ENCODE assay signal across 1 cellular context in the genomic region with DNA sequence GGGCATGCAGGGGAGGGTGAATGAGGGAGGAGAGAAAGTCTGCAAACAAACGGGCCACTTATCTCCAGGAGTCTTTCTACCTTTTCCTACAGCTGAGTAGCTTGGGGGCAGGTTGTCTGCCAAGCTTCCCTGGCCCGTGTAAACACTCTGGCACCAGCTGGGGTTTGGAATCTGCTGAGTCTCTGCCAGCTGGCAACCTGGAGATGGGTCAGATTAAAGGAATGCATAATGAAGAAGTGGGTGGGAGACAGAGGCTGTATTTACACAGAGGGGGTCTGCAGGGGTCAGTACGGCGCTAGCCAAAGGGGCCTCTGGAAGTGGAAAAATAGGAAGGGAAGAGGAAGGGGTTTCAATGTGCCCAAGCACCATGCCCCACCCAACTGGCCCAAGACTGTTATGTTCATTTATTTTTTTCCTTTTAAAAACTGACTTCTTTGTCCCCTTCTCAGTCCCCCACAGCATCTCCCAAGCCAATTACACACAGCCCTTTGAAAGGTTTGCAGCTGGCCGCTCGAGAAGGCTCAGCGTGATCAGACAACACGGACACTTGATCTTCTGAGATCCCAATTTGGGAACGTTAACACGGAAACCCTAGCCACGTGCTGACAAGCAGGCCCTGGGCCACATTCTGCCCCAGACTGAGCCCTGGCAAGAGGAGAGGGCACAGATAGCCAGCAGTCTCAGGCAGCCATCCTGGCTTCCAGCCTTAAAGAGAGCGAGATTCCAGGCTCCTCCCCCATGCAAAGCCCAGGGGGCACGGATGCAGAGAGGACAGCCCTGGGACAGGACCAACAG.
TF ChIP-seq lines count a peak whose summit lies in the region.

No MANE protein-coding gene starts in this region.

TF ChIP-seq in HepG2, 621 proteins besides CTCF, POLR2A, EP300 and RAD21 (continued from another document and continues in another):
- TF ChIP-seq, protein P1, sequence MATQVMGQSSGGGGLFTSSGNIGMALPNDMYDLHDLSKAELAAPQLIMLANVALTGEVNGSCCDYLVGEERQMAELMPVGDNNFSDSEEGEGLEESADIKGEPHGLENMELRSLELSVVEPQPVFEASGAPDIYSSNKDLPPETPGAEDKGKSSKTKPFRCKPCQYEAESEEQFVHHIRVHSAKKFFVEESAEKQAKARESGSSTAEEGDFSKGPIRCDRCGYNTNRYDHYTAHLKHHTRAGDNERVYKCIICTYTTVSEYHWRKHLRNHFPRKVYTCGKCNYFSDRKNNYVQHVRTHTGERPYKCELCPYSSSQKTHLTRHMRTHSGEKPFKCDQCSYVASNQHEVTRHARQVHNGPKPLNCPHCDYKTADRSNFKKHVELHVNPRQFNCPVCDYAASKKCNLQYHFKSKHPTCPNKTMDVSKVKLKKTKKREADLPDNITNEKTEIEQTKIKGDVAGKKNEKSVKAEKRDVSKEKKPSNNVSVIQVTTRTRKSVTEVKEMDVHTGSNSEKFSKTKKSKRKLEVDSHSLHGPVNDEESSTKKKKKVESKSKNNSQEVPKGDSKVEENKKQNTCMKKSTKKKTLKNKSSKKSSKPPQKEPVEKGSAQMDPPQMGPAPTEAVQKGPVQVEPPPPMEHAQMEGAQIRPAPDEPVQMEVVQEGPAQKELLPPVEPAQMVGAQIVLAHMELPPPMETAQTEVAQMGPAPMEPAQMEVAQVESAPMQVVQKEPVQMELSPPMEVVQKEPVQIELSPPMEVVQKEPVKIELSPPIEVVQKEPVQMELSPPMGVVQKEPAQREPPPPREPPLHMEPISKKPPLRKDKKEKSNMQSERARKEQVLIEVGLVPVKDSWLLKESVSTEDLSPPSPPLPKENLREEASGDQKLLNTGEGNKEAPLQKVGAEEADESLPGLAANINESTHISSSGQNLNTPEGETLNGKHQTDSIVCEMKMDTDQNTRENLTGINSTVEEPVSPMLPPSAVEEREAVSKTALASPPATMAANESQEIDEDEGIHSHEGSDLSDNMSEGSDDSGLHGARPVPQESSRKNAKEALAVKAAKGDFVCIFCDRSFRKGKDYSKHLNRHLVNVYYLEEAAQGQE (IDR thresholded peaks at IDR 0.05; ENCODE audit: borderline replicate concordance in 1 of 2, low read depth in 1 of 2, low read length in 2 of 2), result no peak
- TF ChIP-seq, protein P2, sequence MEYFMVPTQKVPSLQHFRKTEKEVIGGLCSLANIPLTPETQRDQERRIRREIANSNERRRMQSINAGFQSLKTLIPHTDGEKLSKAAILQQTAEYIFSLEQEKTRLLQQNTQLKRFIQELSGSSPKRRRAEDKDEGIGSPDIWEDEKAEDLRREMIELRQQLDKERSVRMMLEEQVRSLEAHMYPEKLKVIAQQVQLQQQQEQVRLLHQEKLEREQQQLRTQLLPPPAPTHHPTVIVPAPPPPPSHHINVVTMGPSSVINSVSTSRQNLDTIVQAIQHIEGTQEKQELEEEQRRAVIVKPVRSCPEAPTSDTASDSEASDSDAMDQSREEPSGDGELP (IDR thresholded peaks at IDR 0.05; ENCODE audit: borderline replicate concordance, low read depth), result peak; percentile 95
- TF ChIP-seq JUN (CRISPR knock-in tag; IDR thresholded peaks at IDR 0.05) (0 out of 2 replicates have a peak, but pooled peaks have one; percentile 3), MIER3 (CRISPR knock-in tag; IDR thresholded peaks at IDR 0.05; ENCODE audit: borderline replicate concordance) (no peak), CHCHD3 (CRISPR knock-in tag; IDR thresholded peaks at IDR 0.05) (no peak), SOX6 (IDR thresholded peaks at IDR 0.05) (no peak), SOX6 (CRISPR knock-in tag; IDR thresholded peaks at IDR 0.05) (peak; percentile 24; the same call in 1 of the 2 replicates), GLI4 (CRISPR knock-in tag; IDR thresholded peaks at IDR 0.05; ENCODE audit: borderline replicate concordance) (no peak), MTA3 (CRISPR knock-in tag; IDR thresholded peaks at IDR 0.05) (no peak), ZSCAN25 (CRISPR knock-in tag; IDR thresholded peaks at IDR 0.05) (peak; percentile 95), ZNF749 (CRISPR knock-in tag; IDR thresholded peaks at IDR 0.05; ENCODE audit: borderline replicate concordance) (0 out of 2 replicates have a peak, but pooled peaks have one; percentile 65), HNRNPL (IDR thresholded peaks at IDR 0.05; ENCODE audit: low read depth, low read length) (0 out of 2 replicates have a peak, but pooled peaks have one; percentile 46), ZNF619 (CRISPR knock-in tag; IDR thresholded peaks at IDR 0.05) (no peak), KDM2A (CRISPR knock-in tag; IDR thresholded peaks at IDR 0.05; ENCODE audit: borderline replicate concordance, low read depth) (no peak), NCOA2 (CRISPR knock-in tag; IDR thresholded peaks at IDR 0.05) (peak; percentile 55; the same call in 1 of the 2 replicates), ZNF121 (CRISPR knock-in tag; IDR thresholded peaks at IDR 0.05) (0 out of 2 replicates have a peak, but pooled peaks have one; percentile 33), ZNF768 (CRISPR knock-in tag; IDR thresholded peaks at IDR 0.05) (no peak), POLR2G (IDR thresholded peaks at IDR 0.05; ENCODE audit: low read depth, low read length) (no peak), JUND (CRISPR knock-in tag; IDR thresholded peaks at IDR 0.05) (no peak), ZNF720 (CRISPR knock-in tag; IDR thresholded peaks at IDR 0.05) (no peak), PTBP1 (IDR thresholded peaks at IDR 0.05; ENCODE audit: low read depth, low read length, poor library complexity, severe bottlenecking) (no peak), ZEB1 (IDR thresholded peaks at IDR 0.05; ENCODE audit: insufficient replicate concordance, low read depth) (peak; percentile 32), ZNF557 (CRISPR knock-in tag; IDR thresholded peaks at IDR 0.05) (no peak), MXI1 (IDR thresholded peaks at IDR 0.05; ENCODE audit: borderline replicate concordance, low read depth, low read length) (0 out of 3 replicates have a peak, but pooled peaks have one; percentile 10), ZBTB20 (CRISPR knock-in tag; IDR thresholded peaks at IDR 0.05; ENCODE audit: borderline replicate concordance, low read depth) (no peak), ZBTB21 (CRISPR knock-in tag; IDR thresholded peaks at IDR 0.05) (no peak)
- TF ChIP-seq, protein P3, sequence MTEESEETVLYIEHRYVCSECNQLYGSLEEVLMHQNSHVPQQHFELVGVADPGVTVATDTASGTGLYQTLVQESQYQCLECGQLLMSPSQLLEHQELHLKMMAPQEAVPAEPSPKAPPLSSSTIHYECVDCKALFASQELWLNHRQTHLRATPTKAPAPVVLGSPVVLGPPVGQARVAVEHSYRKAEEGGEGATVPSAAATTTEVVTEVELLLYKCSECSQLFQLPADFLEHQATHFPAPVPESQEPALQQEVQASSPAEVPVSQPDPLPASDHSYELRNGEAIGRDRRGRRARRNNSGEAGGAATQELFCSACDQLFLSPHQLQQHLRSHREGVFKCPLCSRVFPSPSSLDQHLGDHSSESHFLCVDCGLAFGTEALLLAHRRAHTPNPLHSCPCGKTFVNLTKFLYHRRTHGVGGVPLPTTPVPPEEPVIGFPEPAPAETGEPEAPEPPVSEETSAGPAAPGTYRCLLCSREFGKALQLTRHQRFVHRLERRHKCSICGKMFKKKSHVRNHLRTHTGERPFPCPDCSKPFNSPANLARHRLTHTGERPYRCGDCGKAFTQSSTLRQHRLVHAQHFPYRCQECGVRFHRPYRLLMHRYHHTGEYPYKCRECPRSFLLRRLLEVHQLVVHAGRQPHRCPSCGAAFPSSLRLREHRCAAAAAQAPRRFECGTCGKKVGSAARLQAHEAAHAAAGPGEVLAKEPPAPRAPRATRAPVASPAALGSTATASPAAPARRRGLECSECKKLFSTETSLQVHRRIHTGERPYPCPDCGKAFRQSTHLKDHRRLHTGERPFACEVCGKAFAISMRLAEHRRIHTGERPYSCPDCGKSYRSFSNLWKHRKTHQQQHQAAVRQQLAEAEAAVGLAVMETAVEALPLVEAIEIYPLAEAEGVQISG (CRISPR knock-in tag; IDR thresholded peaks at IDR 0.05), result 0 out of 2 replicates have a peak, but pooled peaks have one; percentile 27
- TF ChIP-seq, protein P4, sequence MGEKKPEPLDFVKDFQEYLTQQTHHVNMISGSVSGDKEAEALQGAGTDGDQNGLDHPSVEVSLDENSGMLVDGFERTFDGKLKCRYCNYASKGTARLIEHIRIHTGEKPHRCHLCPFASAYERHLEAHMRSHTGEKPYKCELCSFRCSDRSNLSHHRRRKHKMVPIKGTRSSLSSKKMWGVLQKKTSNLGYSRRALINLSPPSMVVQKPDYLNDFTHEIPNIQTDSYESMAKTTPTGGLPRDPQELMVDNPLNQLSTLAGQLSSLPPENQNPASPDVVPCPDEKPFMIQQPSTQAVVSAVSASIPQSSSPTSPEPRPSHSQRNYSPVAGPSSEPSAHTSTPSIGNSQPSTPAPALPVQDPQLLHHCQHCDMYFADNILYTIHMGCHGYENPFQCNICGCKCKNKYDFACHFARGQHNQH (CRISPR knock-in tag; IDR thresholded peaks at IDR 0.05), result no peak
- TF ChIP-seq, protein P5, sequence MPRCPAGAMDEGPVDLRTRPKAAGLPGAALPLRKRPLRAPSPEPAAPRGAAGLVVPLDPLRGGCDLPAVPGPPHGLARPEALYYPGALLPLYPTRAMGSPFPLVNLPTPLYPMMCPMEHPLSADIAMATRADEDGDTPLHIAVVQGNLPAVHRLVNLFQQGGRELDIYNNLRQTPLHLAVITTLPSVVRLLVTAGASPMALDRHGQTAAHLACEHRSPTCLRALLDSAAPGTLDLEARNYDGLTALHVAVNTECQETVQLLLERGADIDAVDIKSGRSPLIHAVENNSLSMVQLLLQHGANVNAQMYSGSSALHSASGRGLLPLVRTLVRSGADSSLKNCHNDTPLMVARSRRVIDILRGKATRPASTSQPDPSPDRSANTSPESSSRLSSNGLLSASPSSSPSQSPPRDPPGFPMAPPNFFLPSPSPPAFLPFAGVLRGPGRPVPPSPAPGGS (CRISPR knock-in tag; IDR thresholded peaks at IDR 0.05), result no peak
- TF ChIP-seq, protein P6, sequence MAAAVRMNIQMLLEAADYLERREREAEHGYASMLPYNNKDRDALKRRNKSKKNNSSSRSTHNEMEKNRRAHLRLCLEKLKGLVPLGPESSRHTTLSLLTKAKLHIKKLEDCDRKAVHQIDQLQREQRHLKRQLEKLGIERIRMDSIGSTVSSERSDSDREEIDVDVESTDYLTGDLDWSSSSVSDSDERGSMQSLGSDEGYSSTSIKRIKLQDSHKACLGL (CRISPR knock-in tag; IDR thresholded peaks at IDR 0.05), result no peak
- TF ChIP-seq, protein P7, sequence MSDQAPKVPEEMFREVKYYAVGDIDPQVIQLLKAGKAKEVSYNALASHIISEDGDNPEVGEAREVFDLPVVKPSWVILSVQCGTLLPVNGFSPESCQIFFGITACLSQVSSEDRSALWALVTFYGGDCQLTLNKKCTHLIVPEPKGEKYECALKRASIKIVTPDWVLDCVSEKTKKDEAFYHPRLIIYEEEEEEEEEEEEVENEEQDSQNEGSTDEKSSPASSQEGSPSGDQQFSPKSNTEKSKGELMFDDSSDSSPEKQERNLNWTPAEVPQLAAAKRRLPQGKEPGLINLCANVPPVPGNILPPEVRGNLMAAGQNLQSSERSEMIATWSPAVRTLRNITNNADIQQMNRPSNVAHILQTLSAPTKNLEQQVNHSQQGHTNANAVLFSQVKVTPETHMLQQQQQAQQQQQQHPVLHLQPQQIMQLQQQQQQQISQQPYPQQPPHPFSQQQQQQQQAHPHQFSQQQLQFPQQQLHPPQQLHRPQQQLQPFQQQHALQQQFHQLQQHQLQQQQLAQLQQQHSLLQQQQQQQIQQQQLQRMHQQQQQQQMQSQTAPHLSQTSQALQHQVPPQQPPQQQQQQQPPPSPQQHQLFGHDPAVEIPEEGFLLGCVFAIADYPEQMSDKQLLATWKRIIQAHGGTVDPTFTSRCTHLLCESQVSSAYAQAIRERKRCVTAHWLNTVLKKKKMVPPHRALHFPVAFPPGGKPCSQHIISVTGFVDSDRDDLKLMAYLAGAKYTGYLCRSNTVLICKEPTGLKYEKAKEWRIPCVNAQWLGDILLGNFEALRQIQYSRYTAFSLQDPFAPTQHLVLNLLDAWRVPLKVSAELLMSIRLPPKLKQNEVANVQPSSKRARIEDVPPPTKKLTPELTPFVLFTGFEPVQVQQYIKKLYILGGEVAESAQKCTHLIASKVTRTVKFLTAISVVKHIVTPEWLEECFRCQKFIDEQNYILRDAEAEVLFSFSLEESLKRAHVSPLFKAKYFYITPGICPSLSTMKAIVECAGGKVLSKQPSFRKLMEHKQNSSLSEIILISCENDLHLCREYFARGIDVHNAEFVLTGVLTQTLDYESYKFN (CRISPR knock-in tag; conservative IDR thresholded peaks at IDR 0.05), result no peak
- TF ChIP-seq, protein P8, sequence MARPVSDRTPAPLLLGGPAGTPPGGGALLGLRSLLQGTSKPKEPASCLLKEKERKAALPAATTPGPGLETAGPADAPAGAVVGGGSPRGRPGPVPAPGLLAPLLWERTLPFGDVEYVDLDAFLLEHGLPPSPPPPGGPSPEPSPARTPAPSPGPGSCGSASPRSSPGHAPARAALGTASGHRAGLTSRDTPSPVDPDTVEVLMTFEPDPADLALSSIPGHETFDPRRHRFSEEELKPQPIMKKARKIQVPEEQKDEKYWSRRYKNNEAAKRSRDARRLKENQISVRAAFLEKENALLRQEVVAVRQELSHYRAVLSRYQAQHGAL (CRISPR knock-in tag; IDR thresholded peaks at IDR 0.05; ENCODE audit: not compliant biosample characterization), result no peak
- TF ChIP-seq, protein P9, sequence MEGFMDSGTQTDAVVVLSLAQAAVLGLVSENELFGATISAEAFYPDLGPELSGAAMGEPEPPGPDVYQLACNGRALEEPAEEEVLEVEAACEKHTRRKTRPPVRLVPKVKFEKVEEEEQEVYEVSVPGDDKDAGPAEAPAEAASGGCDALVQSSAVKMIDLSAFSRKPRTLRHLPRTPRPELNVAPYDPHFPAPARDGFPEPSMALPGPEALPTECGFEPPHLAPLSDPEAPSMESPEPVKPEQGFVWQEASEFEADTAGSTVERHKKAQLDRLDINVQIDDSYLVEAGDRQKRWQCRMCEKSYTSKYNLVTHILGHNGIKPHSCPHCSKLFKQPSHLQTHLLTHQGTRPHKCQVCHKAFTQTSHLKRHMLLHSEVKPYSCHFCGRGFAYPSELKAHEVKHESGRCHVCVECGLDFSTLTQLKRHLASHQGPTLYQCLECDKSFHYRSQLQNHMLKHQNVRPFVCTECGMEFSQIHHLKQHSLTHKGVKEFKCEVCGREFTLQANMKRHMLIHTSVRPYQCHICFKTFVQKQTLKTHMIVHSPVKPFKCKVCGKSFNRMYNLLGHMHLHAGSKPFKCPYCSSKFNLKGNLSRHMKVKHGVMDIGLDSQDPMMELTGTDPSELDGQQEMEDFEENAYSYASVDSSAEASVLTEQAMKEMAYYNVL (CRISPR knock-in tag; IDR thresholded peaks at IDR 0.05; ENCODE audit: borderline replicate concordance), result peak; percentile 86
- TF ChIP-seq, protein P10, sequence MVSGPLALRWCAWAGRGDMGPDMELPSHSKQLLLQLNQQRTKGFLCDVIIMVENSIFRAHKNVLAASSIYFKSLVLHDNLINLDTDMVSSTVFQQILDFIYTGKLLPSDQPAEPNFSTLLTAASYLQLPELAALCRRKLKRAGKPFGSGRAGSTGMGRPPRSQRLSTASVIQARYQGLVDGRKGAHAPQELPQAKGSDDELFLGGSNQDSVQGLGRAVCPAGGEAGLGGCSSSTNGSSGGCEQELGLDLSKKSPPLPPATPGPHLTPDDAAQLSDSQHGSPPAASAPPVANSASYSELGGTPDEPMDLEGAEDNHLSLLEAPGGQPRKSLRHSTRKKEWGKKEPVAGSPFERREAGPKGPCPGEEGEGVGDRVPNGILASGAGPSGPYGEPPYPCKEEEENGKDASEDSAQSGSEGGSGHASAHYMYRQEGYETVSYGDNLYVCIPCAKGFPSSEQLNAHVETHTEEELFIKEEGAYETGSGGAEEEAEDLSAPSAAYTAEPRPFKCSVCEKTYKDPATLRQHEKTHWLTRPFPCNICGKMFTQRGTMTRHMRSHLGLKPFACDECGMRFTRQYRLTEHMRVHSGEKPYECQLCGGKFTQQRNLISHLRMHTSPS (CRISPR knock-in tag; IDR thresholded peaks at IDR 0.05; ENCODE audit: low read depth), result peak; percentile 83
